ENCODE assay signal across 1 cellular context in the genomic region with DNA sequence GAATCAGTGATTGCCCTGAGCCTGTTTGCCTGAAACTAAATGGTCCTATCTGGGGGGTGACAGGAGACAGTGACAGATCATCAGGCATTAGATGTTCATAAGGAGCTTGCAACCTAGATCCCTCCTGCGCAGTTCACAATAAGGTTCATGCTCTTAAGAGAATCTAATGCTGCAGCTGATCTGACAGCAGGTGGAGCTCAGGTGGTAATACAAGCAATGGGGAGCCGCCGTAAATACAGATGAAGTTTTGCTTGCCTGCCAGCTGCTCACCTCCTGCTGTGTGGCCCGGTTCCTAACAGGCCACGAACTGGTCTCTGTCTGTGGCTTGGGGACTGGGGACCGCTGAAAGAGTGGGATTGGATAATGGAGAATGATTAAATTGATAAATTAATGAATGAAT.
TF ChIP-seq lines count a peak whose summit lies in the region.

No MANE protein-coding gene starts in this region.

TF ChIP-seq in GM23338, 12 proteins besides CTCF, POLR2A, EP300 and RAD21:
- TF ChIP-seq, protein P1, sequence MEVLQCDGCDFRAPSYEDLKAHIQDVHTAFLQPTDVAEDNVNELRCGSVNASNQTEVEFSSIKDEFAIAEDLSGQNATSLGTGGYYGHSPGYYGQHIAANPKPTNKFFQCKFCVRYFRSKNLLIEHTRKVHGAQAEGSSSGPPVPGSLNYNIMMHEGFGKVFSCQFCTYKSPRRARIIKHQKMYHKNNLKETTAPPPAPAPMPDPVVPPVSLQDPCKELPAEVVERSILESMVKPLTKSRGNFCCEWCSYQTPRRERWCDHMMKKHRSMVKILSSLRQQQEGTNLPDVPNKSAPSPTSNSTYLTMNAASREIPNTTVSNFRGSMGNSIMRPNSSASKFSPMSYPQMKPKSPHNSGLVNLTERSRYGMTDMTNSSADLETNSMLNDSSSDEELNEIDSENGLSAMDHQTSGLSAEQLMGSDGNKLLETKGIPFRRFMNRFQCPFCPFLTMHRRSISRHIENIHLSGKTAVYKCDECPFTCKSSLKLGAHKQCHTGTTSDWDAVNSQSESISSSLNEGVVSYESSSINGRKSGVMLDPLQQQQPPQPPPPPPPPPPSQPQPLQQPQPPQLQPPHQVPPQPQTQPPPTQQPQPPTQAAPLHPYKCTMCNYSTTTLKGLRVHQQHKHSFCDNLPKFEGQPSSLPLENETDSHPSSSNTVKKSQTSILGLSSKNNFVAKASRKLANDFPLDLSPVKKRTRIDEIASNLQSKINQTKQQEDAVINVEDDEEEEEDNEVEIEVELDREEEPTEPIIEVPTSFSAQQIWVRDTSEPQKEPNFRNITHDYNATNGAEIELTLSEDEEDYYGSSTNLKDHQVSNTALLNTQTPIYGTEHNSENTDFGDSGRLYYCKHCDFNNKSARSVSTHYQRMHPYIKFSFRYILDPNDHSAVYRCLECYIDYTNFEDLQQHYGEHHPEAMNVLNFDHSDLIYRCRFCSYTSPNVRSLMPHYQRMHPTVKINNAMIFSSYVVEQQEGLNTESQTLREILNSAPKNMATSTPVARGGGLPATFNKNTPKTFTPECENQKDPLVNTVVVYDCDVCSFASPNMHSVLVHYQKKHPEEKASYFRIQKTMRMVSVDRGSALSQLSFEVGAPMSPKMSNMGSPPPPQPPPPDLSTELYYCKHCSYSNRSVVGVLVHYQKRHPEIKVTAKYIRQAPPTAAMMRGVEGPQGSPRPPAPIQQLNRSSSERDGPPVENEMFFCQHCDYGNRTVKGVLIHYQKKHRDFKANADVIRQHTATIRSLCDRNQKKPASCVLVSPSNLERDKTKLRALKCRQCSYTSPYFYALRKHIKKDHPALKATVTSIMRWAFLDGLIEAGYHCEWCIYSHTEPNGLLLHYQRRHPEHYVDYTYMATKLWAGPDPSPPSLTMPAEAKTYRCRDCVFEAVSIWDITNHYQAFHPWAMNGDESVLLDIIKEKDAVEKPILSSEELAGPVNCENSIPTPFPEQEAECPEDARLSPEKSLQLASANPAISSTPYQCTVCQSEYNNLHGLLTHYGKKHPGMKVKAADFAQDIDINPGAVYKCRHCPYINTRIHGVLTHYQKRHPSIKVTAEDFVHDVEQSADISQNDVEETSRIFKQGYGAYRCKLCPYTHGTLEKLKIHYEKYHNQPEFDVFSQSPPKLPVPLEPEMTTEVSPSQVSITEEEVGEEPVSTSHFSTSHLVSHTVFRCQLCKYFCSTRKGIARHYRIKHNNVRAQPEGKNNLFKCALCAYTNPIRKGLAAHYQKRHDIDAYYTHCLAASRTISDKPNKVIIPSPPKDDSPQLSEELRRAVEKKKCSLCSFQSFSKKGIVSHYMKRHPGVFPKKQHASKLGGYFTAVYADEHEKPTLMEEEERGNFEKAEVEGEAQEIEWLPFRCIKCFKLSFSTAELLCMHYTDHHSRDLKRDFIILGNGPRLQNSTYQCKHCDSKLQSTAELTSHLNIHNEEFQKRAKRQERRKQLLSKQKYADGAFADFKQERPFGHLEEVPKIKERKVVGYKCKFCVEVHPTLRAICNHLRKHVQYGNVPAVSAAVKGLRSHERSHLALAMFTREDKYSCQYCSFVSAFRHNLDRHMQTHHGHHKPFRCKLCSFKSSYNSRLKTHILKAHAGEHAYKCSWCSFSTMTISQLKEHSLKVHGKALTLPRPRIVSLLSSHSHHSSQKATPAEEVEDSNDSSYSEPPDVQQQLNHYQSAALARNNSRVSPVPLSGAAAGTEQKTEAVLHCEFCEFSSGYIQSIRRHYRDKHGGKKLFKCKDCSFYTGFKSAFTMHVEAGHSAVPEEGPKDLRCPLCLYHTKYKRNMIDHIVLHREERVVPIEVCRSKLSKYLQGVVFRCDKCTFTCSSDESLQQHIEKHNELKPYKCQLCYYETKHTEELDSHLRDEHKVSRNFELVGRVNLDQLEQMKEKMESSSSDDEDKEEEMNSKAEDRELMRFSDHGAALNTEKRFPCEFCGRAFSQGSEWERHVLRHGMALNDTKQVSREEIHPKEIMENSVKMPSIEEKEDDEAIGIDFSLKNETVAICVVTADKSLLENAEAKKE (CRISPR knock-in tag; IDR thresholded peaks at IDR 0.05): no peak
- no peak for TF ChIP-seq EZH2phosphoT487 (IDR thresholded peaks at IDR 0.05; ENCODE audit: unreplicated experiment)
- no peak for TF ChIP-seq JUNB (IDR thresholded peaks at IDR 0.05; ENCODE audit: unreplicated experiment)
- TF ChIP-seq, protein P2, sequence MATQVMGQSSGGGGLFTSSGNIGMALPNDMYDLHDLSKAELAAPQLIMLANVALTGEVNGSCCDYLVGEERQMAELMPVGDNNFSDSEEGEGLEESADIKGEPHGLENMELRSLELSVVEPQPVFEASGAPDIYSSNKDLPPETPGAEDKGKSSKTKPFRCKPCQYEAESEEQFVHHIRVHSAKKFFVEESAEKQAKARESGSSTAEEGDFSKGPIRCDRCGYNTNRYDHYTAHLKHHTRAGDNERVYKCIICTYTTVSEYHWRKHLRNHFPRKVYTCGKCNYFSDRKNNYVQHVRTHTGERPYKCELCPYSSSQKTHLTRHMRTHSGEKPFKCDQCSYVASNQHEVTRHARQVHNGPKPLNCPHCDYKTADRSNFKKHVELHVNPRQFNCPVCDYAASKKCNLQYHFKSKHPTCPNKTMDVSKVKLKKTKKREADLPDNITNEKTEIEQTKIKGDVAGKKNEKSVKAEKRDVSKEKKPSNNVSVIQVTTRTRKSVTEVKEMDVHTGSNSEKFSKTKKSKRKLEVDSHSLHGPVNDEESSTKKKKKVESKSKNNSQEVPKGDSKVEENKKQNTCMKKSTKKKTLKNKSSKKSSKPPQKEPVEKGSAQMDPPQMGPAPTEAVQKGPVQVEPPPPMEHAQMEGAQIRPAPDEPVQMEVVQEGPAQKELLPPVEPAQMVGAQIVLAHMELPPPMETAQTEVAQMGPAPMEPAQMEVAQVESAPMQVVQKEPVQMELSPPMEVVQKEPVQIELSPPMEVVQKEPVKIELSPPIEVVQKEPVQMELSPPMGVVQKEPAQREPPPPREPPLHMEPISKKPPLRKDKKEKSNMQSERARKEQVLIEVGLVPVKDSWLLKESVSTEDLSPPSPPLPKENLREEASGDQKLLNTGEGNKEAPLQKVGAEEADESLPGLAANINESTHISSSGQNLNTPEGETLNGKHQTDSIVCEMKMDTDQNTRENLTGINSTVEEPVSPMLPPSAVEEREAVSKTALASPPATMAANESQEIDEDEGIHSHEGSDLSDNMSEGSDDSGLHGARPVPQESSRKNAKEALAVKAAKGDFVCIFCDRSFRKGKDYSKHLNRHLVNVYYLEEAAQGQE (IDR thresholded peaks at IDR 0.05; ENCODE audit: unreplicated experiment): no peak
- TF ChIP-seq STAT1 (IDR thresholded peaks at IDR 0.05; ENCODE audit: unreplicated experiment): no peak
- no peak for TF ChIP-seq ETS1 (IDR thresholded peaks at IDR 0.05)
- no peak for TF ChIP-seq ZNF331 (CRISPR knock-in tag; IDR thresholded peaks at IDR 0.05; ENCODE audit: low read depth)
- no peak for TF ChIP-seq POLR2AphosphoS5 (IDR thresholded peaks at IDR 0.05; ENCODE audit: low read depth)
- TF ChIP-seq EZH2 (IDR thresholded peaks at IDR 0.05; ENCODE audit: low read depth, unreplicated experiment): no peak
- no peak for TF ChIP-seq ZNF114 (CRISPR knock-in tag; IDR thresholded peaks at IDR 0.05)
- TF ChIP-seq CREB1 (CRISPR knock-in tag; IDR thresholded peaks at IDR 0.05; ENCODE audit: low read depth): no peak
- TF ChIP-seq NANOG (IDR thresholded peaks at IDR 0.05; ENCODE audit: borderline replicate concordance): no peak
TF ChIP-seq in GM23338: peak in this region for 0.
